8 cellular contexts compared by ENCODE assay signal in genomic region chr22:41023299-41023623, GRCh38.
DNase-seq lines count a peak whose midpoint lies in the region; ATAC-seq, FAIRE-seq and TF ChIP-seq lines count a peak whose summit lies in the region.

No MANE protein-coding gene starts in this region.

- TF ChIP-seq POLR2A in H1 (IDR thresholded peaks at IDR 0.05; ENCODE audit: control extremely low read depth in 1 of 2, low read depth in 2 of 2, low read length in 2 of 2), result no peak

- H2AK5ac ChIP-seq in H1 (ENCODE audit: low read depth, low read length) (peak overlapping the region; percentile 75; the same call in 1 of the 2 replicates), trophoblast cell (ENCODE audit: low read length) (peak overlapping the region; percentile 90)

- ATAC-seq in DND-41 (ENCODE audit: insufficient read depth, low read depth), result no peak
- ATAC-seq in GM18519 (IDR thresholded peaks at IDR 0.05; ENCODE audit: low FRiP score, unreplicated experiment), result no peak

- WGBS in H1 (ENCODE audit: extremely low coverage in 1 of 2, insufficient coverage in 1 of 2, insufficient read length in 1 of 2, insufficient replicate concordance in 2 of 2, low coverage in 1 of 2, low lambda C conversion rate in 2 of 2, missing lambda C conversion rate in 1 of 2), 2 experiments, result 63 to 100% methylated on average over 1 to 5 of the region's 5 CpGs
- 100% methylated on average over 1 of the region's 5 CpGs for WGBS in trophoblast cell (ENCODE audit: extremely low coverage, insufficient coverage, insufficient read length)

- H3K36me3 ChIP-seq in DND-41 (ENCODE audit: insufficient read depth, low read length) (no peaks in the 10 kb centered on the region), MM.1S (replicated peaks; ENCODE audit: insufficient read depth, low read length) (no peaks in the 10 kb centered on the region), H1 (ENCODE audit: control insufficient read depth in 2 of 4, insufficient read depth in 4 of 4, low read length in 3 of 4) (no peaks in the 10 kb centered on the region; a peak in 1 of 8 replicates), trophoblast cell (ENCODE audit: control insufficient read depth in 1 of 2, insufficient read depth in 2 of 2, low read length in 2 of 2) (no peaks in the 10 kb centered on the region)

- H3K27me3 ChIP-seq in DND-41 (ENCODE audit: insufficient read depth, low read length, poor library complexity) (peaks cover 3% of the 10 kb centered on the region), MM.1S (replicated peaks; ENCODE audit: insufficient read depth, low read length) (no peaks in the 10 kb centered on the region), H1 (replicated peaks in 1 of 4; ENCODE audit: control insufficient read depth in 3 of 4, extremely low read depth in 1 of 4, insufficient read depth in 3 of 4, low read length in 3 of 4) (peaks cover 0 to 2% (median 0%) of the 10 kb centered on the region in 4 experiments; a peak in 2 of 7 replicates), trophoblast cell (ENCODE audit: insufficient read depth, low read length) (no peaks in the 10 kb centered on the region)

- H4K12ac ChIP-seq in trophoblast cell (ENCODE audit: low read depth, low read length), result peak overlapping the region; percentile 37

- H3K79me2 ChIP-seq in DND-41 (ENCODE audit: insufficient read depth, low read length) (no peaks in the 10 kb centered on the region), MM.1S (ENCODE audit: low read length) (no peaks in the 10 kb centered on the region), H1 (ENCODE audit: control insufficient read depth in 1 of 2, insufficient read depth in 2 of 2, low read length in 2 of 2) (no peaks in the 10 kb centered on the region), trophoblast cell (ENCODE audit: control insufficient read depth, insufficient read depth, low read length, poor library complexity) (peaks cover 13% of the 10 kb centered on the region)

- TF ChIP-seq EP300 in H1 (IDR thresholded peaks at IDR 0.05; ENCODE audit: borderline replicate concordance in 1 of 2, low read depth in 2 of 2, low read length in 2 of 2), result no peak

- H3K18ac ChIP-seq in H1 (ENCODE audit: extremely low read depth, low read length) (peak overlapping the region; percentile 97), trophoblast cell (ENCODE audit: low read length) (no peak overlapping the region)

- peak overlapping the region; percentile 98 for H2BK12ac ChIP-seq in H1 (ENCODE audit: low read depth, low read length)
- H2BK12ac ChIP-seq in trophoblast cell (ENCODE audit: low read length), result peak overlapping the region; percentile 84

- H3K56ac ChIP-seq in H1 (replicated peaks; ENCODE audit: insufficient read length, low read depth, low read length), result no peak overlapping the region

- peaks cover 6% of the 10 kb centered on the region; the same call in 1 of the 2 replicates for H3K23me2 ChIP-seq in H1 (ENCODE audit: low read depth, low read length)

- H3K9me2 ChIP-seq in MM.1S (replicated peaks; ENCODE audit: insufficient read depth, low read length), result no peaks in the 10 kb centered on the region

- H2BK5ac ChIP-seq in H1 (ENCODE audit: low read depth, low read length) (no peak overlapping the region; the same call in 1 of the 2 replicates), trophoblast cell (ENCODE audit: low read depth, low read length, poor library complexity) (no peak overlapping the region)

- no peaks in the 10 kb centered on the region for H3K79me1 ChIP-seq in H1 (ENCODE audit: low read depth, low read length)
- H3K79me1 ChIP-seq in trophoblast cell (ENCODE audit: low read length), result peaks cover 19% of the 10 kb centered on the region

- H3K14ac ChIP-seq in H1 (ENCODE audit: insufficient read length) (no peak overlapping the region), trophoblast cell (ENCODE audit: low read length) (no peak overlapping the region)

- H3K9ac ChIP-seq in DND-41 (ENCODE audit: low read depth, low read length) (peak overlapping the region; percentile 83; the same call in 1 of the 2 replicates), MM.1S (ENCODE audit: low read length) (no peak overlapping the region), H1 (replicated peaks in 1 of 4; ENCODE audit: extremely low read depth in 1 of 4, low read depth in 3 of 4, low read length in 3 of 4) (no peak overlapping the region; a peak in 1 of 7 replicates), trophoblast cell (ENCODE audit: low read length) (no peak overlapping the region)

- peak overlapping the region; percentile 99 for H3K4ac ChIP-seq in H1 (replicated peaks; ENCODE audit: insufficient read length, low read depth, low read length)
- H3K4ac ChIP-seq in trophoblast cell (ENCODE audit: low read depth, low read length), result no peak overlapping the region

- no peak for DNase-seq in DND-41
- no peak for DNase-seq in MM.1S
- no peak for DNase-seq in H1 (ENCODE audit: low read depth in 1 of 2, low spot score in 2 of 2)
- no peak for DNase-seq in trophoblast cell
- DNase-seq in GM19239 (ENCODE audit: insufficient read length, low spot score), result no peak
- DNase-seq in ACHN, result no peak
- no peak for DNase-seq in NCI-H2171 (lab: John Stamatoyannopoulos, UW)

- H3K23ac ChIP-seq in H1 (ENCODE audit: insufficient read length), result no peak overlapping the region
- no peak overlapping the region for H3K23ac ChIP-seq in trophoblast cell (ENCODE audit: low read length)

- TF ChIP-seq CTCF in DND-41 (IDR thresholded peaks at IDR 0.05; ENCODE audit: borderline replicate concordance, extremely low read depth, low read length, poor library complexity, severe bottlenecking), result no peak
- TF ChIP-seq CTCF in MM.1S (IDR thresholded peaks at IDR 0.05; ENCODE audit: low read length), result no peak
- TF ChIP-seq CTCF in H1 (IDR thresholded peaks at IDR 0.05; ENCODE audit: control extremely low read depth in 1 of 3, insufficient read depth in 1 of 3, low read depth in 1 of 3, low read length in 3 of 3), result no peak

- peak overlapping the region; percentile 99 for H3K4me2 ChIP-seq in DND-41 (ENCODE audit: insufficient read depth, low read length)
- no peak overlapping the region for H3K4me2 ChIP-seq in MM.1S (ENCODE audit: low read depth, low read length)
- peak overlapping the region; percentile 67 to 88 for H3K4me2 ChIP-seq in H1 (ENCODE audit: insufficient read depth in 1 of 2, low read depth in 2 of 2, low read length in 2 of 2)
- no peak overlapping the region for H3K4me2 ChIP-seq in trophoblast cell (ENCODE audit: low read length)

- peaks cover 27% of the 10 kb centered on the region for H3F3A ChIP-seq in MM.1S (ENCODE audit: insufficient read depth, low read length)

- H4K5ac ChIP-seq in H1 (ENCODE audit: insufficient read length, low read depth, low read length), result peak overlapping the region; percentile 68

- peak overlapping the region; percentile 80; the same call in 1 of the 2 replicates for H2BK20ac ChIP-seq in H1 (ENCODE audit: low read length)

- H4K20me1 ChIP-seq in DND-41 (ENCODE audit: insufficient read depth, low read length) (no peaks in the 10 kb centered on the region), MM.1S (ENCODE audit: insufficient read depth, low read length) (no peaks in the 10 kb centered on the region), H1 (replicated peaks in 1 of 2; ENCODE audit: control insufficient read depth in 1 of 2, insufficient read depth in 2 of 2, low read length in 2 of 2) (no peaks in the 10 kb centered on the region)

- in situ Hi-C loops in ACHN (cut with HindIII; ENCODE audit: low pct_ligation_motif_present, low pct_unique_long_range_greater_than_20kb, low sequenced_read_pairs), result no loop called here

- 0 out of 2 replicates have a peak overlapping the region, but pooled peaks have one; percentile 92 for H2BK15ac ChIP-seq in H1 (ENCODE audit: low read length)

- H4K91ac ChIP-seq in H1 (replicated peaks; ENCODE audit: insufficient read length, low read length) (peak overlapping the region; percentile 14), trophoblast cell (ENCODE audit: low read depth, low read length) (peak overlapping the region; percentile 61)

- H4K8ac ChIP-seq in H1 (ENCODE audit: extremely low read depth, insufficient read depth, low read length) (no peak overlapping the region), trophoblast cell (ENCODE audit: low read depth, low read length) (no peak overlapping the region)

- H2AFZ ChIP-seq in DND-41 (ENCODE audit: low read depth, low read length), result 0 out of 2 replicates have a peak overlapping the region, but pooled peaks have one; percentile 94
- H2AFZ ChIP-seq in MM.1S (ENCODE audit: low read length), result peak overlapping the region; percentile 95; the same call in 1 of the 2 replicates
- peak overlapping the region; percentile 6; the same call in 1 of the 2 replicates for H2AFZ ChIP-seq in H1 (ENCODE audit: low read length)
- peak overlapping the region; percentile 63 for H2AFZ ChIP-seq in trophoblast cell (ENCODE audit: insufficient read depth, low read length, poor library complexity)

- H3K4me3 ChIP-seq in DND-41 (ENCODE audit: low read depth in 1 of 2, low read length in 2 of 2) (no peak overlapping the region), MM.1S (ENCODE audit: low read length) (no peak overlapping the region), H1 (ENCODE audit: extremely low read depth in 1 of 4, insufficient read depth in 2 of 4, low read depth in 3 of 4, low read length in 4 of 4) (peak overlapping the region; percentile 12 to 79 (median 47); a peak in 5 of 8 replicates), trophoblast cell (ENCODE audit: low read depth, low read length) (no peak overlapping the region)

- H3K4me1 ChIP-seq in DND-41 (ENCODE audit: insufficient read depth, low read length), result peaks cover 26% of the 10 kb centered on the region
- H3K4me1 ChIP-seq in MM.1S (ENCODE audit: low read length), result peaks cover 10% of the 10 kb centered on the region
- peaks cover 0 to 11% (median 5%) of the 10 kb centered on the region in 4 experiments; a peak in 6 of 7 replicates for H3K4me1 ChIP-seq in H1 (replicated peaks in 1 of 4; ENCODE audit: control insufficient read depth in 3 of 4, insufficient read depth in 4 of 4, low read length in 3 of 4)
- H3K4me1 ChIP-seq in trophoblast cell (ENCODE audit: control insufficient read depth in 1 of 2, insufficient read depth in 2 of 2, low read length in 2 of 2), result peaks cover 6 to 9% of the 10 kb centered on the region in 2 experiments

- H2BK120ac ChIP-seq in H1 (replicated peaks; ENCODE audit: low read depth, low read length), result peak overlapping the region; percentile 5
- H2BK120ac ChIP-seq in trophoblast cell (ENCODE audit: insufficient read depth, low read length, poor library complexity), result no peak overlapping the region

- CTCF ChIA-PET in H1 (lab: Charles Lee; ENCODE audit: partially characterized antibody), result interaction anchor here (0.6 to 1.6 kb wide), 3 partner anchors 9 to 25 kb away, joined by 3 to 4 read pairs (median 3); no protein-coding TSS in a partner anchor

- H3K9me3 ChIP-seq in DND-41 (ENCODE audit: insufficient read depth, low read length, severe bottlenecking), result no peaks in the 10 kb centered on the region
- no peaks in the 10 kb centered on the region for H3K9me3 ChIP-seq in MM.1S (replicated peaks; ENCODE audit: insufficient read depth, low read length)
- no peaks in the 10 kb centered on the region for H3K9me3 ChIP-seq in H1 (ENCODE audit: insufficient read depth in 2 of 2, low read depth in 1 of 2, low read length in 1 of 2)
- no peaks in the 10 kb centered on the region for H3K9me3 ChIP-seq in trophoblast cell (ENCODE audit: insufficient read depth, low read depth, low read length)

- H3K27ac ChIP-seq in DND-41 (ENCODE audit: low read length) (no peak overlapping the region), MM.1S (ENCODE audit: low read length) (no peak overlapping the region), H1 (ENCODE audit: low read depth, low read length) (no peak overlapping the region), trophoblast cell (ENCODE audit: low read depth, low read length) (no peak overlapping the region)

- POLR2A ChIA-PET in H1 (lab: Charles Lee; ENCODE audit: partially characterized antibody), result interaction anchor here (0.7 to 4.8 kb wide), 21 partner anchors 11 to 233 kb away, joined by 3 to 59 read pairs (median 9); partner anchors contain the start of genes EP300 and RBX1

- FAIRE-seq in H1 (lab: Jason Lieb, UNC), result no peak
- no peak for FAIRE-seq in GM19239 (lab: Jason Lieb, UNC)

- no peak for TF ChIP-seq RAD21 in H1 (IDR thresholded peaks at IDR 0.05 in 1 of 2, conservative IDR thresholded peaks at IDR 0.05 in 1 of 2; ENCODE audit: low read depth in 2 of 2, low read length in 2 of 2)

Comparison
In these comparisons a context has a peak if more than half of its experiments do, and no peak if none do; other contexts are left out.
1. H2AFZ ChIP-seq: peak in every context shown above with its lines; median percentile 95 in MM.1S; 94 in DND-41; 63 in trophoblast cell; 6 in H1.
2. H3K4me2 ChIP-seq: peak in DND-41 (single experiment) and H1 (2 of 2); none in MM.1S (single experiment) and trophoblast cell (single experiment).
3. H3K4me3 ChIP-seq: peak in H1 (4 of 4); none in DND-41 (0 of 2), MM.1S (single experiment) and trophoblast cell (single experiment).